In genomic region chr11:64870893-64871849, GRCh38 we compare ENCODE assay signal across 9 cellular contexts. TPM values are rescaled to one million over a fixed set of nuclear protein-coding genes. Genes with fewer than 3 reads are reported as not detected.
DNase-seq lines count a peak whose midpoint lies in the region; ATAC-seq and TF ChIP-seq lines count a peak whose summit lies in the region.
"Had no signal": no experiment of that assay in that cellular context is flagged by ENCODE, and none has a peak within 500 bp of the region (broad histone marks: within the 10 kb centered on the region; RNA-seq: fewer than 3 reads in every experiment).

No MANE protein-coding gene starts in this region.

- no peak overlapping the region for H3K27ac ChIP-seq in GM23338 (ENCODE audit: low read depth)
- H3K27ac ChIP-seq in spleen, result peak overlapping the region; percentile 73 to 98 (median 90)

- no peaks in the 10 kb centered on the region for H3K9me2 ChIP-seq in GM23338 (ENCODE audit: insufficient read depth)

- H3K36me3 ChIP-seq in GM23338 (ENCODE audit: insufficient read depth) (no peaks in the 10 kb centered on the region), spleen (peaks cover 0 to 95% (median 31%) of the 10 kb centered on the region in 6 donors)

- TF ChIP-seq CTCF in GM23338 (conservative IDR thresholded peaks at IDR 0.05; ENCODE audit: low read depth in 2 of 2) (no peak), spleen (IDR thresholded peaks at IDR 0.05 in 8 of 11, conservative IDR thresholded peaks at IDR 0.05 in 3 of 11) (no peak)

- H3K4me3 ChIP-seq in GM23338 (no peak overlapping the region), spleen (peak overlapping the region in 7 of 8 donors; percentile 4 to 55 (median 24))

- no peaks in the 10 kb centered on the region for H3F3A ChIP-seq in GM23338 (replicated peaks; ENCODE audit: low read depth)

- DNase-seq in GM23338 (ENCODE audit: low spot score), result no peak
- peak in 1 of 3 donors; percentile 30 for DNase-seq in immature natural killer cell
- DNase-seq in spleen, result peak; percentile 80
- no peak for DNase-seq in NK-92 treated with Interleukin-12 subunit alpha and Interleukin-12 subunit beta, amount 100 ng/mL, for 24 hours (lab: John Stamatoyannopoulos, UW)
- no peak for DNase-seq in NCI-H526 treated with DMSO at 0.1 percent for 48 hours (lab: John Stamatoyannopoulos, UW)
- DNase-seq: SIG-M5 had no signal

- H3K27ac Mint-ChIP-seq in GM23338, result 0 out of 2 replicates have a peak overlapping the region, but pooled peaks have one; percentile 80
- peak overlapping the region; percentile 92 for H3K27ac Mint-ChIP-seq in activated naive CD8-positive, alpha-beta T cell
- H3K27ac Mint-ChIP-seq in immature natural killer cell, result peak overlapping the region; percentile 80 to 95 (median 93)

- H3K79me2 ChIP-seq in GM23338 (replicated peaks; ENCODE audit: insufficient read depth), result peaks cover 9% of the 10 kb centered on the region; the same call in 1 of the 2 replicates

- WGBS in spleen, 5 donors, result 43 to 50% (median 46%) methylated on average over 24 of the region's 24 CpGs

- H3K27me3 ChIP-seq in GM23338 (ENCODE audit: insufficient read depth) (no peaks in the 10 kb centered on the region), spleen (replicated peaks in 1 of 7) (no peaks in the 10 kb centered on the region)

- H3K4me3 Mint-ChIP-seq in GM23338 (no peak overlapping the region), immature natural killer cell (peak overlapping the region; percentile 74 to 90 (median 80))
- H3K4me3 Mint-ChIP-seq in activated naive CD8-positive, alpha-beta T cell, result peak overlapping the region; percentile 76

- H3K27me3 Mint-ChIP-seq in GM23338 (ENCODE audit: insufficient read depth, low read depth, poor library complexity) (peaks cover 4% of the 10 kb centered on the region), immature natural killer cell (ENCODE audit: low read depth in 3 of 3) (peaks cover 7 to 18% (median 17%) of the 10 kb centered on the region in 3 donors)
- no peaks in the 10 kb centered on the region for H3K27me3 Mint-ChIP-seq in activated naive CD8-positive, alpha-beta T cell

- H3K36me3 Mint-ChIP-seq in GM23338 (ENCODE audit: low read depth) (peaks cover 6% of the 10 kb centered on the region; the same call in 2 of the 3 replicates), immature natural killer cell (peaks cover 14 to 30% (median 15%) of the 10 kb centered on the region in 3 donors)
- peaks cover 11% of the 10 kb centered on the region for H3K36me3 Mint-ChIP-seq in activated naive CD8-positive, alpha-beta T cell

- H3K9me3 Mint-ChIP-seq in GM23338 (no peaks in the 10 kb centered on the region), immature natural killer cell (no peaks in the 10 kb centered on the region)
- no peaks in the 10 kb centered on the region for H3K9me3 Mint-ChIP-seq in activated naive CD8-positive, alpha-beta T cell (ENCODE audit: low read depth)

- intact Hi-C loops in spleen (cut with DNase I; ENCODE audit: low total_unique reads), result no loop called here

- ATAC-seq in GM23338, result no peak
- ATAC-seq in HG02885 (IDR thresholded peaks at IDR 0.05; ENCODE audit: poor library complexity, unreplicated experiment), result no peak
- no peak for ATAC-seq in GM19023 (IDR thresholded peaks at IDR 0.05; ENCODE audit: unreplicated experiment)

- H4K20me1 ChIP-seq in GM23338 (replicated peaks; ENCODE audit: insufficient read depth), result no peaks in the 10 kb centered on the region; the same call in 1 of the 2 replicates

- H3K4me2 ChIP-seq in GM23338, result no peak overlapping the region

- H3K4me1 ChIP-seq in GM23338 (ENCODE audit: insufficient read depth), result no peaks in the 10 kb centered on the region
- peaks cover 88 to 100% (median 100%) of the 10 kb centered on the region in 6 donors for H3K4me1 ChIP-seq in spleen

- H2AFZ ChIP-seq in GM23338, result no peak overlapping the region

- TF ChIP-seq POLR2A in spleen (IDR thresholded peaks at IDR 0.05), result no peak

- H3K4me1 Mint-ChIP-seq in GM23338 (peaks cover 7% of the 10 kb centered on the region; the same call in 2 of the 3 replicates), immature natural killer cell (peaks cover 87 to 90% of the 10 kb centered on the region in 2 donors)
- H3K4me1 Mint-ChIP-seq in activated naive CD8-positive, alpha-beta T cell (ENCODE audit: low read depth), result peaks cover 84% of the 10 kb centered on the region

- no peaks in the 10 kb centered on the region for H3K9me3 ChIP-seq in spleen

TF ChIP-seq in GM23338, 12 proteins besides CTCF, POLR2A, EP300 and RAD21 (continues in another document):
- TF ChIP-seq STAT1 (IDR thresholded peaks at IDR 0.05; ENCODE audit: unreplicated experiment) (no peak), ZNF114 (CRISPR knock-in tag; IDR thresholded peaks at IDR 0.05) (no peak), EZH2 (IDR thresholded peaks at IDR 0.05; ENCODE audit: low read depth, unreplicated experiment) (no peak), EZH2phosphoT487 (IDR thresholded peaks at IDR 0.05; ENCODE audit: unreplicated experiment) (no peak), CREB1 (CRISPR knock-in tag; IDR thresholded peaks at IDR 0.05; ENCODE audit: low read depth) (no peak)
- TF ChIP-seq, protein P1, sequence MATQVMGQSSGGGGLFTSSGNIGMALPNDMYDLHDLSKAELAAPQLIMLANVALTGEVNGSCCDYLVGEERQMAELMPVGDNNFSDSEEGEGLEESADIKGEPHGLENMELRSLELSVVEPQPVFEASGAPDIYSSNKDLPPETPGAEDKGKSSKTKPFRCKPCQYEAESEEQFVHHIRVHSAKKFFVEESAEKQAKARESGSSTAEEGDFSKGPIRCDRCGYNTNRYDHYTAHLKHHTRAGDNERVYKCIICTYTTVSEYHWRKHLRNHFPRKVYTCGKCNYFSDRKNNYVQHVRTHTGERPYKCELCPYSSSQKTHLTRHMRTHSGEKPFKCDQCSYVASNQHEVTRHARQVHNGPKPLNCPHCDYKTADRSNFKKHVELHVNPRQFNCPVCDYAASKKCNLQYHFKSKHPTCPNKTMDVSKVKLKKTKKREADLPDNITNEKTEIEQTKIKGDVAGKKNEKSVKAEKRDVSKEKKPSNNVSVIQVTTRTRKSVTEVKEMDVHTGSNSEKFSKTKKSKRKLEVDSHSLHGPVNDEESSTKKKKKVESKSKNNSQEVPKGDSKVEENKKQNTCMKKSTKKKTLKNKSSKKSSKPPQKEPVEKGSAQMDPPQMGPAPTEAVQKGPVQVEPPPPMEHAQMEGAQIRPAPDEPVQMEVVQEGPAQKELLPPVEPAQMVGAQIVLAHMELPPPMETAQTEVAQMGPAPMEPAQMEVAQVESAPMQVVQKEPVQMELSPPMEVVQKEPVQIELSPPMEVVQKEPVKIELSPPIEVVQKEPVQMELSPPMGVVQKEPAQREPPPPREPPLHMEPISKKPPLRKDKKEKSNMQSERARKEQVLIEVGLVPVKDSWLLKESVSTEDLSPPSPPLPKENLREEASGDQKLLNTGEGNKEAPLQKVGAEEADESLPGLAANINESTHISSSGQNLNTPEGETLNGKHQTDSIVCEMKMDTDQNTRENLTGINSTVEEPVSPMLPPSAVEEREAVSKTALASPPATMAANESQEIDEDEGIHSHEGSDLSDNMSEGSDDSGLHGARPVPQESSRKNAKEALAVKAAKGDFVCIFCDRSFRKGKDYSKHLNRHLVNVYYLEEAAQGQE (IDR thresholded peaks at IDR 0.05; ENCODE audit: unreplicated experiment), result no peak

RNA-seq across cellular contexts. Expression of gene EHD1, which starts 7.2 kb away (rescaled TPM):
- total RNA-seq in GM23338 (2014; rRNA removed; shearing (Covaris generic)), result 43.8 and 69.7 TPM in 2 replicates
- 16.7 and 16.9 TPM in 2 replicates for polyA plus RNA-seq in GM23338 (2016; fragmentation: Nextera tagmentation; extraction: Ambion mirVana)
- 100 to 1,000 TPM; 136 to 247 (median 160) TPM for polyA plus RNA-seq in immature natural killer cell
- total RNA-seq in spleen, result 100 to 1,000 TPM; 117 to 337 (median 201) TPM
- 10 to 100 TPM; 51.9 to 93.9 (median 53.7) TPM for polyA plus RNA-seq in spleen

RNA-seq across cellular contexts. Expression of gene CDC42BPG, which starts 26.7 kb away (rescaled TPM):
- total RNA-seq in GM23338 (2014; rRNA removed; shearing (Covaris generic)), result 10.1 and 11.6 TPM in 2 replicates
- polyA plus RNA-seq in GM23338 (2016; fragmentation: Nextera tagmentation; extraction: Ambion mirVana), result 1.8 and 2.3 TPM in 2 replicates
- under 1 TPM in 2 of 3 donors, not detected in 1; 0.13 to 0.22 TPM for polyA plus RNA-seq in immature natural killer cell
- 1 to 10 TPM; 1.9 to 4.6 (median 2.6) TPM for total RNA-seq in spleen
- polyA plus RNA-seq in spleen, result 1 to 10 TPM in 2 of 3 donors, under 1 TPM in 1; 0.74 to 2.0 (median 1.0) TPM

RNA-seq across cellular contexts. Expression of gene ATG2A, which starts 45.8 kb away (rescaled TPM):
- 26.2 and 31.7 TPM in 2 replicates for total RNA-seq in GM23338 (2014; rRNA removed; shearing (Covaris generic))
- polyA plus RNA-seq in GM23338 (2016; fragmentation: Nextera tagmentation; extraction: Ambion mirVana) (8.7 and 9.2 TPM in 2 replicates), immature natural killer cell (10 to 100 TPM in 1 of 3 donors, 1 to 10 TPM in 2; 3.7 to 10.0 (median 6.7) TPM), spleen (10 to 100 TPM; 14.3 to 30.3 (median 28.8) TPM)
- total RNA-seq in spleen, result 10 to 100 TPM; 32.7 to 57.3 (median 40.3) TPM

RNA-seq across cellular contexts. Expression of gene PPP2R5B, which starts 53.3 kb away (rescaled TPM):
- 3.3 and 5.8 TPM in 2 replicates for total RNA-seq in GM23338 (2014; rRNA removed; shearing (Covaris generic))
- polyA plus RNA-seq in GM23338 (2016; fragmentation: Nextera tagmentation; extraction: Ambion mirVana) (2.6 and 2.8 TPM in 2 replicates), immature natural killer cell (10 to 100 TPM in 2 of 3 donors, 1 to 10 TPM in 1; 7.8 to 14.6 (median 14.0) TPM), spleen (10 to 100 TPM; 10.8 to 25.4 (median 15.2) TPM)
- 10 to 100 TPM; 21.9 to 45.1 (median 30.4) TPM for total RNA-seq in spleen
